ENCODE assay signal across 25 cellular contexts in genomic region chr2:15457868-15458267, GRCh38.
"Had no signal": no experiment of that assay in that cellular context is flagged by ENCODE, and none has a peak within 500 bp of the region (broad histone marks: within the 10 kb centered on the region; RNA-seq: fewer than 3 reads in every experiment).

No MANE protein-coding gene starts in this region.

- FAIRE-seq: keratinocyte had no signal

- H3K27ac ChIP-seq: left lung, lower lobe of right lung, ovary, right atrium auricular region, right lobe of liver, stomach, testis, thyroid gland, transverse colon, upper lobe of left lung, vagina had no signal

- H3K4me1 ChIP-seq: left lung, lower lobe of right lung, thyroid gland, upper lobe of left lung, vagina had no signal

- DNase-seq: hippocampal formation; kidney glomerular epithelial cell; left cardiac atrium; left lung; lower lobe of right lung; mammary epithelial cell; mesenchymal stem cell; naive thymus-derived CD4-positive, alpha-beta T cell; ovary; right lobe of liver; stimulated activated CD4-positive, alpha-beta T cell treated with anti-CD3 and anti-CD28 coated beads, Interleukin-12 subunit alpha, Interleukin-12 subunit beta, amount 100 ng/mL, for 4 hours; stimulated activated CD4-positive, alpha-beta T cell treated with anti-CD3 and anti-CD28 coated beads, Interleukin-15, amount 100 ng/mL, for 24 hours; stimulated activated CD4-positive, alpha-beta T cell treated with anti-CD3 and anti-CD28 coated beads, Interleukin-2, amount 100 ng/mL, for 24 hours; stimulated activated CD4-positive, alpha-beta T cell treated with anti-CD3 and anti-CD28 coated beads, Interleukin-4, amount 100 ng/mL, for 1 hour; stimulated activated naive B cell treated with anti-CD40 and anti-IgM and Interleukin-4, amounts not matched to agents 10 μg/mL and 1 μg/mL and 100 μg/mL, for 72 hours; stimulated activated naive CD8-positive, alpha-beta T cell treated with anti-CD3 and anti-CD28 coated beads, Interleukin-15, Interleukin-2, amounts not matched to agents 100 U/mL and 50 U/mL, for 24 hours; stomach; testis; thyroid gland; transverse colon; upper lobe of left lung had no signal

- H3K36me3 ChIP-seq: ovary had no signal

- H3K27me3 ChIP-seq: left lung, ovary, right atrium auricular region, right lobe of liver, stomach, testis, thyroid gland, transverse colon, upper lobe of left lung, vagina had no signal

- H3K4me3 ChIP-seq: left lung, lower lobe of right lung, ovary, right atrium auricular region, right lobe of liver, stomach, testis, thyroid gland, transverse colon, upper lobe of left lung, vagina had no signal

- ATAC-seq: left cardiac atrium; left lung; lower lobe of right lung; naive thymus-derived CD4-positive, alpha-beta T cell; natural killer cell treated with Interleukin-12 subunit alpha and Interleukin-12 subunit beta and Interleukin-15 and Interleukin-18, amount 100 ng/mL, for 72 hours; stimulated activated naive B cell treated with anti-CD40 and anti-IgM and Interleukin-4, amounts not matched to agents 10 μg/mL and 1 μg/mL and 100 μg/mL, for 72 hours; stimulated activated naive CD8-positive, alpha-beta T cell treated with anti-CD3 and anti-CD28 coated beads, Interleukin-15, Interleukin-2, amounts not matched to agents 100 U/mL and 50 U/mL, for 24 hours had no signal

- H3K9me3 ChIP-seq: left lung, lower lobe of right lung, ovary, right atrium auricular region, right lobe of liver, stomach, testis, thyroid gland, transverse colon, upper lobe of left lung, vagina had no signal
